ENCODE assay signal across 8 cellular contexts in the genomic region with DNA sequence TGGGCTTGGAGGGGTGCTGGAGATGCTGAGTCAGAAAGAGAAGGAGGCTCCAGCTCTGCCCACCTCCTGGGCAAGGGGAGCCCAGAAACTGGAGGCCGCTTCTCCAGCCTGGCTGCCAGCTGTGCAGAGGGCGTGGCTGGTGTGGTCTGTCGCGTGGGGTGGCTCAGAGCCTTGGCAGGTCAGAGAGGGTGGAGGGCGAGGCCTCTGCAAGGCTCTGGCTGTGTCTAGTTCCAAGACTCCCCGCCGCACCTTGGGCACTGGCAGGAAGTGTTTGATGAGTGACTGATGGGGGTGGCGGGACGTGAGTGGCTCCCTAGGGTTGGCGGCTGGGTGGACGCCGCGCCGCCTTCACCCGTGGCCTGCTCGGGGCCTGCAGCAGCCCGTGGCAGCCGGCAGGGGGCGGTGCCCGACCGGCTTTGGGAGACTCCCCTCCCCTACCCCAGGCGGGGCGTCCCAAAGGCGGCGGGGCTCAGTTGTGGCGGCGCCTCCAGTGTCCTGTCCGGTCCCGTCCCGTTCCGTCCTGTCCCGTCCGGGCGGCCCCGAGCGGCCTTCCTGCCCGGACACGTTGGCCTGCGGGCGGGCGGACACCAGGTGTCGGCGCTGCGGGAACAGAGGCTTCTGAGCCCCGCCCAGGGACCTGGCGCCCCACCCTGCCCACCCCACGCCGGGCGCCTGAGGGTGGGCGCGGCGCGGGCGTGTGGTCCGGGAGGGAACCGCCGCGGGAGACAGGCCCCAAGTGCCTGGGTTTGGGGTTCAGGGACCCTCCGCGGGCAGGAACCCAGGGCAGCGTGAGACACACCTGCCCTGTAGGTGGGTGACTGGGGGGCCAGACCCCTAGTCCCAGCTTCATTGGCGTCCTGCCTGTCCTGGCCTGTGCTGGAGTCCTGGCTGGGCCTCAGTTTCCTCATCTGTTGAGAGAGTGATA. TPM values are rescaled to one million over a fixed set of nuclear protein-coding genes. Genes with fewer than 3 reads are reported as not detected.
DNase-seq lines count a peak whose midpoint lies in the region; ATAC-seq, FAIRE-seq and TF ChIP-seq lines count a peak whose summit lies in the region.

No MANE protein-coding gene starts in this region.

- peaks cover 0 to 2% of the 10 kb centered on the region in 2 experiments for H4K20me1 ChIP-seq in H1 (replicated peaks in 1 of 2; ENCODE audit: control insufficient read depth in 1 of 2, insufficient read depth in 2 of 2, low read length in 2 of 2)

- DNase-seq in EL (peak; percentile 64), LoVo (ENCODE audit: low spot score) (peak; percentile 93), H1 (ENCODE audit: low read depth in 1 of 2, low spot score in 2 of 2) (peak in 1 of 2 experiments; percentile 86), midbrain (lab: John Stamatoyannopoulos, UW) (peak; percentile 7), putamen (ENCODE audit: low spot score) (no peak)
- DNase-seq in activated CD8-positive, alpha-beta T cell treated with anti-CD3 and anti-CD28 coated beads for 36 hours = peak; percentile 66
- peak; percentile 20 to 44 for DNase-seq in stimulated activated CD8-positive, alpha-beta memory T cell treated with anti-CD3 and anti-CD28 coated beads, Interleukin-4, amount 100 ng/mL, for 1 hour (ENCODE audit: low read depth in 2 of 2, low spot score in 1 of 2)

- H2BK15ac ChIP-seq in H1 (ENCODE audit: low read length) = peak overlapping the region; percentile 97

- no peak overlapping the region; the same call in 1 of the 2 replicates for H2BK20ac ChIP-seq in H1 (ENCODE audit: low read length)

- H4K5ac ChIP-seq in H1 (ENCODE audit: insufficient read length, low read depth, low read length) = peak overlapping the region; percentile 24

- peak; percentile 96 for TF ChIP-seq CTCF in activated CD8-positive, alpha-beta T cell treated with anti-CD3 and anti-CD28 coated beads for 36 hours (IDR thresholded peaks at IDR 0.05)
- peak in 2 of 3 experiments; percentile 83 to 94; a peak in 3 of 4 replicates for TF ChIP-seq CTCF in H1 (IDR thresholded peaks at IDR 0.05; ENCODE audit: control extremely low read depth in 1 of 3, insufficient read depth in 1 of 3, low read depth in 1 of 3, low read length in 3 of 3)

- no peak overlapping the region for H2BK120ac ChIP-seq in H1 (replicated peaks; ENCODE audit: low read depth, low read length)

- peak; percentile 88 for ATAC-seq in activated CD8-positive, alpha-beta T cell treated with anti-CD3 and anti-CD28 coated beads for 36 hours
- no peak for ATAC-seq in HG03095 (IDR thresholded peaks at IDR 0.05; ENCODE audit: unreplicated experiment)

- peak; percentile 81 to 82 for TF ChIP-seq RAD21 in H1 (IDR thresholded peaks at IDR 0.05 in 1 of 2, conservative IDR thresholded peaks at IDR 0.05 in 1 of 2; ENCODE audit: low read depth in 2 of 2, low read length in 2 of 2)

- 0 out of 2 replicates have a peak overlapping the region, but pooled peaks have one; percentile 35 for H2BK5ac ChIP-seq in H1 (ENCODE audit: low read depth, low read length)

- WGBS in H1 (ENCODE audit: extremely low coverage in 1 of 2, insufficient coverage in 1 of 2, insufficient read length in 1 of 2, insufficient replicate concordance in 2 of 2, low coverage in 1 of 2, low lambda C conversion rate in 2 of 2, missing lambda C conversion rate in 1 of 2), 2 experiments = 42% methylated on average over 20 of the region's 62 CpGs; no CpG with 5 or more reads in 1 of the 2 experiments

- H3K36me3 ChIP-seq in H1 (ENCODE audit: control insufficient read depth in 2 of 4, insufficient read depth in 4 of 4, low read length in 3 of 4) = no peaks in the 10 kb centered on the region

- peaks cover 0 to 4% (median 2%) of the 10 kb centered on the region in 4 experiments; a peak in 2 of 7 replicates for H3K27me3 ChIP-seq in H1 (replicated peaks in 1 of 4; ENCODE audit: control insufficient read depth in 3 of 4, extremely low read depth in 1 of 4, insufficient read depth in 3 of 4, low read length in 3 of 4)

- H3K18ac ChIP-seq in H1 (ENCODE audit: extremely low read depth, low read length) = no peak overlapping the region

- H3K27ac Mint-ChIP-seq in activated CD8-positive, alpha-beta T cell treated with anti-CD3 and anti-CD28 coated beads for 36 hours = no peak overlapping the region

- H3K9me3 ChIP-seq in H1 (ENCODE audit: insufficient read depth in 2 of 2, low read depth in 1 of 2, low read length in 1 of 2) = no peaks in the 10 kb centered on the region

- POLR2A ChIA-PET in activated CD8-positive, alpha-beta T cell treated with anti-CD3 and anti-CD28 coated beads for 36 hours (lab: Charles Lee) = no interaction called here
- POLR2A ChIA-PET in H1 (lab: Charles Lee; ENCODE audit: partially characterized antibody) = no interaction called here

- intact Hi-C loops in activated CD8-positive, alpha-beta T cell treated with anti-CD3 and anti-CD28 coated beads for 36 hours (cut with micrococcal nuclease) = loop anchor here (10.0 kb wide), 1 partner anchor 723 kb away; no protein-coding TSS in a partner anchor

- H3K4ac ChIP-seq in H1 (replicated peaks; ENCODE audit: insufficient read length, low read depth, low read length) = no peak overlapping the region

- H3K56ac ChIP-seq in H1 (replicated peaks; ENCODE audit: insufficient read length, low read depth, low read length) = no peak overlapping the region

- no peaks in the 10 kb centered on the region for H3K36me3 Mint-ChIP-seq in activated CD8-positive, alpha-beta T cell treated with anti-CD3 and anti-CD28 coated beads for 36 hours (ENCODE audit: low read depth)

- H2BK12ac ChIP-seq in H1 (ENCODE audit: low read depth, low read length) = peak overlapping the region; percentile 75

- no peak for TF ChIP-seq POLR2A in H1 (IDR thresholded peaks at IDR 0.05; ENCODE audit: control extremely low read depth in 1 of 2, low read depth in 2 of 2, low read length in 2 of 2)

- no peak for FAIRE-seq in H1 (lab: Jason Lieb, UNC)

- H4K8ac ChIP-seq in H1 (ENCODE audit: extremely low read depth, insufficient read depth, low read length) = peak overlapping the region; percentile 94; the same call in 1 of the 2 replicates

- H3K79me2 ChIP-seq in H1 (ENCODE audit: control insufficient read depth in 1 of 2, insufficient read depth in 2 of 2, low read length in 2 of 2) = no peaks in the 10 kb centered on the region

- H3K4me3 Mint-ChIP-seq in activated CD8-positive, alpha-beta T cell treated with anti-CD3 and anti-CD28 coated beads for 36 hours = no peak overlapping the region

- H2AFZ ChIP-seq in H1 (ENCODE audit: low read length) = 0 out of 2 replicates have a peak overlapping the region, but pooled peaks have one; percentile 40

- peak in 1 of 2 experiments; percentile 39; a peak in 1 of 3 replicates for TF ChIP-seq EP300 in H1 (IDR thresholded peaks at IDR 0.05; ENCODE audit: borderline replicate concordance in 1 of 2, low read depth in 2 of 2, low read length in 2 of 2)

- no peaks in the 10 kb centered on the region; the same call in 1 of the 2 replicates for H3K23me2 ChIP-seq in H1 (ENCODE audit: low read depth, low read length)

- no peaks in the 10 kb centered on the region for H3K79me1 ChIP-seq in H1 (ENCODE audit: low read depth, low read length)

- H3K27ac ChIP-seq in H1 (ENCODE audit: low read depth, low read length) = no peak overlapping the region

- H3K4me3 ChIP-seq in H1 (ENCODE audit: extremely low read depth in 1 of 4, insufficient read depth in 2 of 4, low read depth in 3 of 4, low read length in 4 of 4) = peak overlapping the region; percentile 5 to 52 (median 9); a peak in 6 of 8 replicates

- H3K4me1 Mint-ChIP-seq in activated CD8-positive, alpha-beta T cell treated with anti-CD3 and anti-CD28 coated beads for 36 hours (ENCODE audit: low read depth) = peaks cover 12% of the 10 kb centered on the region

- H3K9ac ChIP-seq in H1 (replicated peaks in 1 of 4; ENCODE audit: extremely low read depth in 1 of 4, low read depth in 3 of 4, low read length in 3 of 4) = peak overlapping the region in 2 of 4 experiments; percentile 4 to 24; a peak in 3 of 7 replicates

- H3K4me2 ChIP-seq in H1 (ENCODE audit: insufficient read depth in 1 of 2, low read depth in 2 of 2, low read length in 2 of 2) = peak overlapping the region; percentile 0 to 70; a peak in 3 of 4 replicates

- H3K9me3 Mint-ChIP-seq in activated CD8-positive, alpha-beta T cell treated with anti-CD3 and anti-CD28 coated beads for 36 hours = no peaks in the 10 kb centered on the region

- H4K91ac ChIP-seq in H1 (replicated peaks; ENCODE audit: insufficient read length, low read length) = peak overlapping the region; percentile 83

- H3K4me1 ChIP-seq in H1 (replicated peaks in 1 of 4; ENCODE audit: control insufficient read depth in 3 of 4, insufficient read depth in 4 of 4, low read length in 3 of 4) = peaks cover 5 to 26% (median 11%) of the 10 kb centered on the region in 4 experiments

- H3K23ac ChIP-seq in H1 (ENCODE audit: insufficient read length) = no peak overlapping the region

- CTCF ChIA-PET in activated CD8-positive, alpha-beta T cell treated with anti-CD3 and anti-CD28 coated beads for 36 hours (lab: Charles Lee) = interaction anchor here (0.6 to 1.6 kb wide), 2 partner anchors 12 to 727 kb away, joined by 3 read pairs; no protein-coding TSS in a partner anchor
- CTCF ChIA-PET in H1 (lab: Charles Lee; ENCODE audit: partially characterized antibody) = interaction anchor here (0.5 to 3.5 kb wide), 25 partner anchors 9 to 771 kb away, joined by 3 to 26 read pairs (median 4); no protein-coding TSS in a partner anchor

- H2AK5ac ChIP-seq in H1 (ENCODE audit: low read depth, low read length) = no peak overlapping the region

- H3K14ac ChIP-seq in H1 (ENCODE audit: insufficient read length) = no peak overlapping the region

- peaks cover 5% of the 10 kb centered on the region for H3K27me3 Mint-ChIP-seq in activated CD8-positive, alpha-beta T cell treated with anti-CD3 and anti-CD28 coated beads for 36 hours

TF ChIP-seq in H1, 55 proteins besides CTCF, POLR2A, EP300 and RAD21 (continues in another document):
- TF ChIP-seq GABPA (IDR thresholded peaks at IDR 0.05; ENCODE audit: borderline replicate concordance, insufficient read depth, low read length) (peak; percentile 18; the same call in 1 of the 2 replicates), PHF8 (conservative IDR thresholded peaks at IDR 0.05; ENCODE audit: low read depth, low read length) (no peak), SP2 (IDR thresholded peaks at IDR 0.05; ENCODE audit: low read length) (no peak), TAF7 (optimal IDR thresholded peaks at IDR 0.05; ENCODE audit: borderline replicate concordance, low read depth, low read length) (peak; percentile 48)

RNA-seq across cellular contexts. Expression of a gene that starts 39.7 kb away (rescaled TPM):
- not detected for total RNA-seq in activated CD8-positive, alpha-beta T cell treated with anti-CD3 and anti-CD28 coated beads for 36 hours
- 0.08 TPM in 1 of 2 replicates, not detected in the other for total RNA-seq in H1 (2021; fragmentation: NEBNext Ultra II Directional; extraction: Animal tissue kit (Norgen Biotek cat#: 25700))
- polyA plus RNA-seq in H1 (2011; rRNA removed) = 0.05 and 0.06 TPM in 2 replicates
- 0.05 TPM for polyA plus RNA-seq in H1 (2011; cell fraction: cytosol; rRNA removed)
- 0.06 TPM for polyA plus RNA-seq in H1 (2011; cell fraction: nucleus; rRNA removed)
- 0.05 to 0.06 TPM in 2 of 4 replicates, not detected in the others for polyA plus RNA-seq in H1 (2012, experiment 1 of 2)
- 0.07 TPM for polyA plus RNA-seq in H1 (2012, experiment 2 of 2)
- polyA plus RNA-seq in H1 (2013, experiment 1 of 2) = 0.04 TPM
- 0.09 TPM for polyA plus RNA-seq in H1 (2013, experiment 2 of 2)
- polyA minus RNA-seq in H1 (2011; rRNA and poly(A)+ RNA removed) = 0.03 and 0.10 TPM in 2 replicates
- 0.37 TPM for polyA minus RNA-seq in H1 (2011; cell fraction: cytosol; rRNA and poly(A)+ RNA removed)
- polyA minus RNA-seq in H1 (2011; cell fraction: nucleus; rRNA and poly(A)+ RNA removed) = 0.20 TPM
